8 cellular contexts compared by ENCODE assay signal in genomic region chr20:38674178-38675133, GRCh38. TPM values are rescaled to one million over a fixed set of nuclear protein-coding genes. Genes with fewer than 3 reads are reported as not detected.
A peak's percentile ranks its signal among the peaks of the same experiment; 100 is the strongest.
DNase-seq lines count a peak whose midpoint lies in the region; ATAC-seq and TF ChIP-seq lines count a peak whose summit lies in the region.

No MANE protein-coding gene starts in this region.

- intact Hi-C loops in CD4-positive, alpha-beta memory T cell (cut with micrococcal nuclease): no loop called here
- intact Hi-C loops in left ventricle myocardium inferior (cut with micrococcal nuclease): no loop called here
- intact Hi-C loops in psoas muscle (cut with DNase I): no loop called here

- ATAC-seq in psoas muscle (peak in 3 of 4 donors; percentile 59 to 65 (median 63)), HG02840 (IDR thresholded peaks at IDR 0.05; ENCODE audit: low FRiP score, unreplicated experiment) (no peak)

- peak; percentile 24 to 64 (median 40) for DNase-seq in CD4-positive, alpha-beta memory T cell
- peak; percentile 58 to 70 for DNase-seq in SJCRH30
- DNase-seq in activated naive CD8-positive, alpha-beta T cell treated with anti-CD3 and anti-CD28 coated beads for 36 hours: peak; percentile 68
- DNase-seq in left ventricle myocardium inferior: no peak
- DNase-seq in psoas muscle: peak in 1 of 2 donors; percentile 26

- no peaks in the 10 kb centered on the region for H3K36me3 ChIP-seq in CD4-positive, alpha-beta memory T cell (ENCODE audit: insufficient read depth, low read length)
- no peaks in the 10 kb centered on the region for H3K36me3 ChIP-seq in HEK293 (ENCODE audit: control insufficient read depth in 2 of 2, insufficient read depth in 1 of 2, low read length in 2 of 2)
- no peaks in the 10 kb centered on the region for H3K36me3 ChIP-seq in SJCRH30
- H3K36me3 ChIP-seq in left ventricle myocardium inferior: no peaks in the 10 kb centered on the region
- H3K36me3 ChIP-seq in psoas muscle (ENCODE audit: insufficient read depth in 1 of 2, low read depth in 1 of 2): no peaks in the 10 kb centered on the region
- H3K36me3 ChIP-seq in urinary bladder (ENCODE audit: insufficient read depth): no peaks in the 10 kb centered on the region

- H3K36me3 Mint-ChIP-seq in CD4-positive, alpha-beta memory T cell: no peaks in the 10 kb centered on the region
- no peaks in the 10 kb centered on the region for H3K36me3 Mint-ChIP-seq in activated naive CD8-positive, alpha-beta T cell treated with anti-CD3 and anti-CD28 coated beads for 36 hours

- H3K9me3 Mint-ChIP-seq in CD4-positive, alpha-beta memory T cell: no peaks in the 10 kb centered on the region
- peaks cover 1% of the 10 kb centered on the region for H3K9me3 Mint-ChIP-seq in activated naive CD8-positive, alpha-beta T cell treated with anti-CD3 and anti-CD28 coated beads for 36 hours

- peak overlapping the region; percentile 52 to 55 for H3K4me3 ChIP-seq in CD4-positive, alpha-beta memory T cell (ENCODE audit: low read length in 2 of 2)
- H3K4me3 ChIP-seq in HEK293 (ENCODE audit: low read depth, low read length): peak overlapping the region; percentile 48
- peak overlapping the region; percentile 63 for H3K4me3 ChIP-seq in SJCRH30
- H3K4me3 ChIP-seq in left ventricle myocardium inferior: peak overlapping the region; percentile 65
- peak overlapping the region; percentile 59 for H3K4me3 ChIP-seq in psoas muscle
- H3K4me3 ChIP-seq in urinary bladder (ENCODE audit: low read depth, low read length): peak overlapping the region; percentile 36

- WGBS in psoas muscle, 3 donors: 6 to 9% (median 9%) methylated on average over 56 to 83 of the region's 83 CpGs
- 5% methylated on average over 81 of the region's 83 CpGs for WGBS in urinary bladder

- POLR2A ChIA-PET in CD4-positive, alpha-beta memory T cell (lab: Charles Lee; ENCODE audit: partially characterized antibody): no interaction called here
- POLR2A ChIA-PET in HEK293 (lab: Yijun Ruan, JAX): interaction anchor here (0.7 kb wide), 1 partner anchor 35 kb away, joined by 3 read pairs; no protein-coding TSS in a partner anchor

- H3K27ac Mint-ChIP-seq in CD4-positive, alpha-beta memory T cell: peak overlapping the region in 2 of 7 donors; percentile 74 to 77
- no peak overlapping the region for H3K27ac Mint-ChIP-seq in activated naive CD8-positive, alpha-beta T cell treated with anti-CD3 and anti-CD28 coated beads for 36 hours

- no peaks in the 10 kb centered on the region for H3K9me3 ChIP-seq in CD4-positive, alpha-beta memory T cell (ENCODE audit: control insufficient read depth in 1 of 2, low read length in 2 of 2)
- H3K9me3 ChIP-seq in HEK293 (ENCODE audit: control insufficient read depth, insufficient read depth, low read depth, low read length) (no peaks in the 10 kb centered on the region), SJCRH30 (replicated peaks) (no peaks in the 10 kb centered on the region), left ventricle myocardium inferior (replicated peaks) (no peaks in the 10 kb centered on the region), psoas muscle (no peaks in the 10 kb centered on the region)

- H3K27me3 ChIP-seq in CD4-positive, alpha-beta memory T cell (ENCODE audit: insufficient read depth, low read length): peaks cover 14% of the 10 kb centered on the region
- H3K27me3 ChIP-seq in SJCRH30: no peaks in the 10 kb centered on the region
- H3K27me3 ChIP-seq in left ventricle myocardium inferior (ENCODE audit: low read depth): peaks cover 93% of the 10 kb centered on the region
- peaks cover 3 to 66% (median 16%) of the 10 kb centered on the region in 3 donors for H3K27me3 ChIP-seq in psoas muscle (ENCODE audit: insufficient read depth in 3 of 3, low read length in 2 of 3)

- peaks cover 10% of the 10 kb centered on the region for H3K4me1 ChIP-seq in CD4-positive, alpha-beta memory T cell (ENCODE audit: insufficient read depth, low read length)
- H3K4me1 ChIP-seq in HEK293 (ENCODE audit: control insufficient read depth, insufficient read depth, low read length): peaks cover 4% of the 10 kb centered on the region; the same call in 1 of the 2 replicates
- H3K4me1 ChIP-seq in SJCRH30: no peaks in the 10 kb centered on the region
- H3K4me1 ChIP-seq in left ventricle myocardium inferior: peaks cover 14% of the 10 kb centered on the region
- H3K4me1 ChIP-seq in psoas muscle: peaks cover 4% of the 10 kb centered on the region
- no peaks in the 10 kb centered on the region for H3K4me1 ChIP-seq in urinary bladder (ENCODE audit: insufficient read depth)

- peaks cover 8 to 19% (median 12%) of the 10 kb centered on the region in 4 donors for H3K4me1 Mint-ChIP-seq in CD4-positive, alpha-beta memory T cell
- H3K4me1 Mint-ChIP-seq in activated naive CD8-positive, alpha-beta T cell treated with anti-CD3 and anti-CD28 coated beads for 36 hours: peaks cover 6% of the 10 kb centered on the region

- CTCF ChIA-PET in CD4-positive, alpha-beta memory T cell (lab: Charles Lee; ENCODE audit: partially characterized antibody): interaction anchor here (1.0 kb wide), 1 partner anchor 25 kb away, joined by 3 read pairs; no protein-coding TSS in a partner anchor
- CTCF ChIA-PET in HEK293 (lab: Yijun Ruan, JAX): interaction anchor here (0.7 to 1.7 kb wide), 3 partner anchors 16 to 94 kb away, joined by 3 to 5 read pairs (median 3); no protein-coding TSS in a partner anchor

- H3K27me3 Mint-ChIP-seq in CD4-positive, alpha-beta memory T cell: peaks cover 22 to 32% of the 10 kb centered on the region in 2 donors
- H3K27me3 Mint-ChIP-seq in activated naive CD8-positive, alpha-beta T cell treated with anti-CD3 and anti-CD28 coated beads for 36 hours: peaks cover 48% of the 10 kb centered on the region

- TF ChIP-seq CTCF in HEK293 (tag by site-specific recombination; IDR thresholded peaks at IDR 0.05) (no peak), left ventricle myocardium inferior (IDR thresholded peaks at IDR 0.05; ENCODE audit: borderline replicate concordance) (no peak), psoas muscle (IDR thresholded peaks at IDR 0.05) (no peak)

- peak overlapping the region; percentile 75 to 92 (median 88) for H3K4me3 Mint-ChIP-seq in CD4-positive, alpha-beta memory T cell
- H3K4me3 Mint-ChIP-seq in activated naive CD8-positive, alpha-beta T cell treated with anti-CD3 and anti-CD28 coated beads for 36 hours: peak overlapping the region; percentile 78

- no peak overlapping the region for H3K27ac ChIP-seq in CD4-positive, alpha-beta memory T cell (ENCODE audit: low read depth, low read length)
- H3K27ac ChIP-seq in HEK293 (ENCODE audit: extremely low read depth, low read depth, low read length) (no peak overlapping the region; the same call in 1 of the 2 replicates), SJCRH30 (peak overlapping the region; percentile 60), left ventricle myocardium inferior (replicated peaks) (no peak overlapping the region), psoas muscle (no peak overlapping the region), urinary bladder (ENCODE audit: low read depth) (no peak overlapping the region)

TF ChIP-seq in HEK293, 187 proteins besides CTCF, POLR2A, EP300 and RAD21 (continues in another document):
- no peak for TF ChIP-seq ZNF416 (tag by site-specific recombination; IDR thresholded peaks at IDR 0.05)
- peak; percentile 60 for TF ChIP-seq KLF16 (tag by site-specific recombination; IDR thresholded peaks at IDR 0.05)
- peak; percentile 97 for TF ChIP-seq ZNF394 (tag by site-specific recombination; IDR thresholded peaks at IDR 0.05; ENCODE audit: borderline replicate concordance)
- TF ChIP-seq ZNF341 (tag by site-specific recombination; IDR thresholded peaks at IDR 0.05; ENCODE audit: low read depth): peak; percentile 15; the same call in 1 of the 2 replicates
- peak; percentile 26; the same call in 1 of the 2 replicates for TF ChIP-seq PATZ1 (tag by site-specific recombination; IDR thresholded peaks at IDR 0.05)
- peak; percentile 95 for TF ChIP-seq ZNF600 (tag by site-specific recombination; IDR thresholded peaks at IDR 0.05)
- TF ChIP-seq ZNF580 (tag by site-specific recombination; IDR thresholded peaks at IDR 0.05): no peak
- peak; percentile 93 for TF ChIP-seq ZNF335 (tag by site-specific recombination; conservative IDR thresholded peaks at IDR 0.05)
- TF ChIP-seq HOXC10 (CRISPR knock-in tag; IDR thresholded peaks at IDR 0.05): no peak
- 0 out of 2 replicates have a peak, but pooled peaks have one; percentile 15 for TF ChIP-seq BCL11A (tag by site-specific recombination; IDR thresholded peaks at IDR 0.05; ENCODE audit: low read depth)
- TF ChIP-seq SP7 (tag by site-specific recombination; IDR thresholded peaks at IDR 0.05): peak; percentile 37; the same call in 1 of the 2 replicates
- no peak for TF ChIP-seq ZNF2 (tag by site-specific recombination; IDR thresholded peaks at IDR 0.05)
- TF ChIP-seq ZNF426 (tag by site-specific recombination; IDR thresholded peaks at IDR 0.05): no peak
- no peak for TF ChIP-seq ZNF701 (tag by site-specific recombination; IDR thresholded peaks at IDR 0.05)
- peak; percentile 63 for TF ChIP-seq ZBTB17 (tag by site-specific recombination; IDR thresholded peaks at IDR 0.05)
- no peak for TF ChIP-seq GLIS1 (tag by site-specific recombination; IDR thresholded peaks at IDR 0.05)

RNA-seq across cellular contexts. Expression of gene SLC32A1, which starts 49.8 kb away (rescaled TPM):
- not detected for total RNA-seq in CD4-positive, alpha-beta memory T cell
- polyA plus RNA-seq in CD4-positive, alpha-beta memory T cell: not detected
- total RNA-seq in SJCRH30 (2014; rRNA removed; shearing (Covaris generic)): not detected in 2 replicates
- total RNA-seq in activated naive CD8-positive, alpha-beta T cell treated with anti-CD3 and anti-CD28 coated beads for 36 hours: not detected
- total RNA-seq in left ventricle myocardium inferior (not detected), psoas muscle (not detected), urinary bladder (not detected)
- polyA plus RNA-seq in psoas muscle (not detected), urinary bladder (not detected)
